In genomic region chr1:154961497-154962237, GRCh38 we compare ENCODE assay signal across 8 cellular contexts. TPM values are rescaled to one million over a fixed set of nuclear protein-coding genes. Genes with fewer than 3 reads are reported as not detected.
A peak's percentile ranks its signal among the peaks of the same experiment; 100 is the strongest.
DNase-seq lines count a peak whose midpoint lies in the region; ATAC-seq, FAIRE-seq and TF ChIP-seq lines count a peak whose summit lies in the region.

Gene PYGO2 (minus strand): TSS chr1:154961782. CDS start chr1:154961576, 206 bp downstream.

- peak; percentile 90 for DNase-seq in GM03348 (ENCODE audit: low spot score)
- DNase-seq in H54 (ENCODE audit: insufficient read length, low spot score), result peak; percentile 72
- DNase-seq in M059J (ENCODE audit: low read depth), result peak; percentile 73
- DNase-seq in SKM-1 (lab: John Stamatoyannopoulos, UW; ENCODE audit: unreplicated experiment), result peak; percentile 59
- peak; percentile 86 to 88 for DNase-seq in activated naive CD4-positive, alpha-beta T cell treated with anti-CD3 and anti-CD28 coated beads, Interleukin-2, amount 50 U/mL, for 72 hours (ENCODE audit: low spot score in 2 of 2)
- peak; percentile 88 for DNase-seq in glutamatergic neuron
- DNase-seq in ovary, result peak; percentile 75 to 86 (median 82)
- DNase-seq in tibial nerve (ENCODE audit: low spot score in 2 of 2), result peak; percentile 61 to 63

- peak within 1 kb of the TSS; percentile 95 for H3K4me3 Mint-ChIP-seq in glutamatergic neuron (ENCODE audit: unreplicated experiment)

- WGBS in ovary, 3 donors, result 0 to 1% (median 0%) methylated on average over 42 to 93 of the region's 93 CpGs
- 0 to 1% methylated on average over 29 to 72 of the region's 93 CpGs for WGBS in tibial nerve, 2 donors

- H3K9me3 ChIP-seq in ovary, result no peaks in the 10 kb centered on the region
- H3K9me3 ChIP-seq in tibial nerve, result no peaks in the 10 kb centered on the region

- no peak for FAIRE-seq in H54 (lab: Jason Lieb, UNC)

- peak within 1 kb of the TSS; percentile 91 to 95 for H3K27ac Mint-ChIP-seq in activated naive CD4-positive, alpha-beta T cell treated with anti-CD3 and anti-CD28 coated beads, Interleukin-2, amount 50 U/mL, for 72 hours
- H3K27ac Mint-ChIP-seq in glutamatergic neuron (ENCODE audit: unreplicated experiment), result peak within 1 kb of the TSS; percentile 92

- peak; percentile 79 for TF ChIP-seq POLR2A in H54 (IDR thresholded peaks at IDR 0.05; ENCODE audit: low read depth, low read length)
- peak; percentile 72 for TF ChIP-seq POLR2A in ovary (IDR thresholded peaks at IDR 0.05)
- peak; percentile 53 to 79 for TF ChIP-seq POLR2A in tibial nerve (IDR thresholded peaks at IDR 0.05)

- ATAC-seq in activated naive CD4-positive, alpha-beta T cell treated with anti-CD3 and anti-CD28 coated beads, Interleukin-2, amount 50 U/mL, for 72 hours, result peak; percentile 87 to 92

- no peaks in the 10 kb centered on the region for H3K27me3 Mint-ChIP-seq in glutamatergic neuron (ENCODE audit: unreplicated experiment)

- intact Hi-C loops in ovary (cut with DNase I), result loop anchor here in 3 of 4 donors (5.0 kb wide), 2 partner anchors 36 to 41 kb away; partner anchors contain the start of gene ZBTB7B (in 1 of the 3)

- TF ChIP-seq CTCF in glutamatergic neuron (IDR thresholded peaks at IDR 0.05; ENCODE audit: partially characterized antibody, unreplicated experiment), result peak; percentile 46
- TF ChIP-seq CTCF in ovary (IDR thresholded peaks at IDR 0.05), result peak; percentile 4 to 96 (median 92)
- TF ChIP-seq CTCF in tibial nerve (IDR thresholded peaks at IDR 0.05), result peak; percentile 63 to 99 (median 88)

- H3K27ac ChIP-seq in ovary (peak within 1 kb of the TSS; percentile 96 to 99), tibial nerve (peak within 1 kb of the TSS; percentile 94 to 100 (median 99))

- H3K27me3 ChIP-seq in ovary (no peaks in the 10 kb centered on the region), tibial nerve (no peaks in the 10 kb centered on the region)

- H3K4me3 ChIP-seq in ovary, result peak within 1 kb of the TSS; percentile 82
- H3K4me3 ChIP-seq in tibial nerve, result peak within 1 kb of the TSS; percentile 77 to 96 (median 94)

- peaks cover 6% of the 10 kb centered on the region for H3K4me1 ChIP-seq in ovary (ENCODE audit: insufficient read depth)
- peaks cover 0 to 58% (median 25%) of the 10 kb centered on the region in 4 donors for H3K4me1 ChIP-seq in tibial nerve

- H3K36me3 Mint-ChIP-seq in activated naive CD4-positive, alpha-beta T cell treated with anti-CD3 and anti-CD28 coated beads, Interleukin-2, amount 50 U/mL, for 72 hours, result peaks cover 15 to 24% of the 10 kb centered on the region in 2 donors
- H3K36me3 Mint-ChIP-seq in glutamatergic neuron (ENCODE audit: unreplicated experiment), result no peaks in the 10 kb centered on the region

- no peaks in the 10 kb centered on the region for H3K36me3 ChIP-seq in ovary
- H3K36me3 ChIP-seq in tibial nerve, result peaks cover 0 to 61% (median 10%) of the 10 kb centered on the region in 3 donors

- no peaks in the 10 kb centered on the region for H3K9me3 Mint-ChIP-seq in activated naive CD4-positive, alpha-beta T cell treated with anti-CD3 and anti-CD28 coated beads, Interleukin-2, amount 50 U/mL, for 72 hours
- H3K9me3 Mint-ChIP-seq in glutamatergic neuron (ENCODE audit: unreplicated experiment), result peaks cover 5% of the 10 kb centered on the region

- TF ChIP-seq EP300 in ovary (IDR thresholded peaks at IDR 0.05) (no peak), tibial nerve (IDR thresholded peaks at IDR 0.05) (peak in 1 of 2 donors; percentile 90)

- peaks cover 16% of the 10 kb centered on the region for H3K4me1 Mint-ChIP-seq in glutamatergic neuron (ENCODE audit: low read depth, unreplicated experiment)

RNA-seq across cellular contexts. Expression of gene PYGO2, which starts in this region (rescaled TPM):
- 27.5 and 41.7 TPM in 2 replicates for total RNA-seq in M059J (2014; rRNA removed; shearing (Covaris generic))
- 10 to 100 TPM; 27.7 to 55.3 TPM for total RNA-seq in activated naive CD4-positive, alpha-beta T cell treated with anti-CD3 and anti-CD28 coated beads, Interleukin-2, amount 50 U/mL, for 72 hours
- total RNA-seq in glutamatergic neuron (ENCODE audit: unreplicated experiment) (32.7 TPM), ovary (10 to 100 TPM; 17.2 to 53.0 (median 42.5) TPM), tibial nerve (10 to 100 TPM; 18.6 to 24.3 (median 23.5) TPM)
- polyA plus RNA-seq in ovary, result 10 to 100 TPM; 25.0 to 28.8 TPM

Comparison
In these comparisons a context has a peak if more than half of its experiments do, and no peak if none do; other contexts are left out.
1. Peak in every context shown above with its lines: DNase-seq, ATAC-seq, H3K4me3 ChIP-seq and H3K27ac ChIP-seq.